Comparison of ENCODE assay signal across 9 cellular contexts in genomic region chr6:90103056-90103793, GRCh38.
DNase-seq lines count a peak whose midpoint lies in the region; ATAC-seq and TF ChIP-seq lines count a peak whose summit lies in the region.
"Had no signal": no experiment of that assay in that cellular context is flagged by ENCODE, and none has a peak within 500 bp of the region (broad histone marks: within the 10 kb centered on the region; RNA-seq: fewer than 3 reads in every experiment).

No MANE protein-coding gene starts in this region.

- peak overlapping the region in 6 of 8 donors; percentile 61 to 81 (median 80) for H3K27ac Mint-ChIP-seq in CD8-positive, alpha-beta memory T cell
- H3K27ac Mint-ChIP-seq in activated naive CD4-positive, alpha-beta T cell treated with anti-CD3 and anti-CD28 coated beads for 36 hours, result peak overlapping the region; percentile 79
- peak overlapping the region; percentile 97 for H3K27ac Mint-ChIP-seq in stimulated activated naive CD8-positive, alpha-beta T cell treated with anti-CD3 and anti-CD28 coated beads, Interleukin-15, Interleukin-2, amounts not matched to agents 100 ng/mL and 50 ng/mL, for 24 hours

- no peak overlapping the region for H3K9ac ChIP-seq in colonic mucosa (ENCODE audit: low read depth in 2 of 2, low read length in 2 of 2)
- H3K9ac ChIP-seq: parathyroid adenoma had no signal

- H3K36me3 ChIP-seq in CD8-positive, alpha-beta memory T cell (ENCODE audit: insufficient read depth, low read length), result no peaks in the 10 kb centered on the region
- no peaks in the 10 kb centered on the region for H3K36me3 ChIP-seq in colonic mucosa

- POLR2A ChIA-PET in CD8-positive, alpha-beta memory T cell (lab: Charles Lee), result no interaction called here

- peak in 2 of 5 donors; percentile 36 to 48 for DNase-seq in CD8-positive, alpha-beta memory T cell
- peak; percentile 53 for DNase-seq in activated naive CD4-positive, alpha-beta T cell treated with anti-CD3 and anti-CD28 coated beads for 36 hours
- no peak for DNase-seq in colonic mucosa
- DNase-seq in glomerular visceral epithelial cell (ENCODE audit: extremely low spot score), result no peak
- no peak for DNase-seq in ecto neural progenitor cell (ENCODE audit: low spot score)

- no peak overlapping the region for H3K27ac ChIP-seq in CD8-positive, alpha-beta memory T cell (ENCODE audit: low read depth, low read length)
- no peak overlapping the region for H3K27ac ChIP-seq in colonic mucosa
- H3K27ac ChIP-seq: parathyroid adenoma had no signal

- peak; percentile 70 for ATAC-seq in GM19372 (IDR thresholded peaks at IDR 0.05; ENCODE audit: low read depth, unreplicated experiment)
- ATAC-seq in HG03342 (IDR thresholded peaks at IDR 0.05; ENCODE audit: unreplicated experiment), result peak; percentile 78

- TF ChIP-seq CTCF in colonic mucosa (IDR thresholded peaks at IDR 0.05), result no peak

- no peaks in the 10 kb centered on the region for H3K9me3 ChIP-seq in CD8-positive, alpha-beta memory T cell (ENCODE audit: low read length)
- no peaks in the 10 kb centered on the region for H3K9me3 ChIP-seq in colonic mucosa

- no peaks in the 10 kb centered on the region for H3K36me3 Mint-ChIP-seq in CD8-positive, alpha-beta memory T cell
- H3K36me3 Mint-ChIP-seq in activated naive CD4-positive, alpha-beta T cell treated with anti-CD3 and anti-CD28 coated beads for 36 hours (ENCODE audit: low read depth), result peaks cover 17% of the 10 kb centered on the region
- peaks cover 47% of the 10 kb centered on the region for H3K36me3 Mint-ChIP-seq in stimulated activated naive CD8-positive, alpha-beta T cell treated with anti-CD3 and anti-CD28 coated beads, Interleukin-15, Interleukin-2, amounts not matched to agents 100 ng/mL and 50 ng/mL, for 24 hours (ENCODE audit: low read depth)

- H3K4me1 Mint-ChIP-seq in CD8-positive, alpha-beta memory T cell, result peaks cover 41 to 71% (median 63%) of the 10 kb centered on the region in 3 donors
- peaks cover 93% of the 10 kb centered on the region for H3K4me1 Mint-ChIP-seq in activated naive CD4-positive, alpha-beta T cell treated with anti-CD3 and anti-CD28 coated beads for 36 hours (ENCODE audit: low read depth)
- peaks cover 100% of the 10 kb centered on the region for H3K4me1 Mint-ChIP-seq in stimulated activated naive CD8-positive, alpha-beta T cell treated with anti-CD3 and anti-CD28 coated beads, Interleukin-15, Interleukin-2, amounts not matched to agents 100 ng/mL and 50 ng/mL, for 24 hours (ENCODE audit: low read depth)

- CTCF ChIA-PET in CD8-positive, alpha-beta memory T cell (lab: Charles Lee), result no interaction called here
- CTCF ChIA-PET in activated naive CD4-positive, alpha-beta T cell treated with anti-CD3 and anti-CD28 coated beads for 36 hours (lab: Charles Lee), result no interaction called here

- H3K4me3 Mint-ChIP-seq in CD8-positive, alpha-beta memory T cell, result peak overlapping the region; percentile 67 to 89 (median 86)
- H3K4me3 Mint-ChIP-seq in activated naive CD4-positive, alpha-beta T cell treated with anti-CD3 and anti-CD28 coated beads for 36 hours, result peak overlapping the region; percentile 45
- peak overlapping the region; percentile 77 for H3K4me3 Mint-ChIP-seq in stimulated activated naive CD8-positive, alpha-beta T cell treated with anti-CD3 and anti-CD28 coated beads, Interleukin-15, Interleukin-2, amounts not matched to agents 100 ng/mL and 50 ng/mL, for 24 hours

- no peaks in the 10 kb centered on the region for H3K9me3 Mint-ChIP-seq in CD8-positive, alpha-beta memory T cell
- no peaks in the 10 kb centered on the region for H3K9me3 Mint-ChIP-seq in activated naive CD4-positive, alpha-beta T cell treated with anti-CD3 and anti-CD28 coated beads for 36 hours
- no peaks in the 10 kb centered on the region for H3K9me3 Mint-ChIP-seq in stimulated activated naive CD8-positive, alpha-beta T cell treated with anti-CD3 and anti-CD28 coated beads, Interleukin-15, Interleukin-2, amounts not matched to agents 100 ng/mL and 50 ng/mL, for 24 hours

- H3K4me1 ChIP-seq in CD8-positive, alpha-beta memory T cell (ENCODE audit: insufficient read depth, low read length), result peaks cover 62% of the 10 kb centered on the region
- peaks cover 7% of the 10 kb centered on the region for H3K4me1 ChIP-seq in colonic mucosa
- H3K4me1 ChIP-seq: parathyroid adenoma had no signal

- H3K4me3 ChIP-seq in CD8-positive, alpha-beta memory T cell (ENCODE audit: low read length), result peak overlapping the region; percentile 44
- no peak overlapping the region for H3K4me3 ChIP-seq in colonic mucosa

- intact Hi-C loops in activated naive CD4-positive, alpha-beta T cell treated with anti-CD3 and anti-CD28 coated beads for 36 hours (cut with micrococcal nuclease), result loop anchor here (1.0 kb wide), 1 partner anchor 22 kb away; no protein-coding TSS in a partner anchor
- intact Hi-C loops in colonic mucosa (cut with DNase I), result no loop called here

- no peaks in the 10 kb centered on the region for H3K27me3 Mint-ChIP-seq in CD8-positive, alpha-beta memory T cell
- H3K27me3 Mint-ChIP-seq in activated naive CD4-positive, alpha-beta T cell treated with anti-CD3 and anti-CD28 coated beads for 36 hours (ENCODE audit: low read depth), result no peaks in the 10 kb centered on the region
- no peaks in the 10 kb centered on the region for H3K27me3 Mint-ChIP-seq in stimulated activated naive CD8-positive, alpha-beta T cell treated with anti-CD3 and anti-CD28 coated beads, Interleukin-15, Interleukin-2, amounts not matched to agents 100 ng/mL and 50 ng/mL, for 24 hours

- no peaks in the 10 kb centered on the region for H3K27me3 ChIP-seq in CD8-positive, alpha-beta memory T cell (ENCODE audit: insufficient read depth, low read length, poor library complexity, severe bottlenecking)
- H3K27me3 ChIP-seq in colonic mucosa, result no peaks in the 10 kb centered on the region
